Comparison of ENCODE assay signal across 20 cellular contexts in the genomic region with DNA sequence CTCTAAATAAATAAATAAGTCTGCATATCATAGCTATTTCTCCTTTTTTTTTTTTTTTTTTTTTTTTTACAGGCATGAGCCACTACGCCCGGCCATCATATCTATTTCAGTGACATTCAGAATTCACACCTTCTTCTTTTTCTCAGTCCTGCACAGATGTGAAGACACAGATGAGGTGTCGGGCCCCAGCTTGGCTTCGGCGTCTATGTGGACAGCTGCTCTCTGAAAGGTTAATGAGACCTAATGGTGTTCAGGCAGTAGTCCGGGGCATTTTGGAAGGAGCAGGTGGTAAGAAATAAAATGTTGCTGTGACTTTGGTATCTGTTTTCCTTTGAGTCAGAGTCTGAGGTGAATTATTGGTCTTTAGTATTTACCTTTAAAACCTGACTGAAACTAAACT. TPM values are rescaled to one million over a fixed set of nuclear protein-coding genes. Genes with fewer than 3 reads are reported as not detected.
A peak's percentile ranks its signal among the peaks of the same experiment; 100 is the strongest.
DNase-seq lines count a peak whose midpoint lies in the region; ATAC-seq, FAIRE-seq and TF ChIP-seq lines count a peak whose summit lies in the region.
"Had no signal": no experiment of that assay in that cellular context is flagged by ENCODE, and none has a peak within 500 bp of the region (broad histone marks: within the 10 kb centered on the region; RNA-seq: fewer than 3 reads in every experiment).

No MANE protein-coding gene starts in this region.

- H4K20me1 ChIP-seq in GM12878 (ENCODE audit: control insufficient read depth, insufficient read depth): no peaks in the 10 kb centered on the region

- no peak overlapping the region for H2AFZ ChIP-seq in GM12878 (ENCODE audit: control insufficient read depth, low read depth, low read length)

- no peak for TF ChIP-seq EP300 in GM12878 (IDR thresholded peaks at IDR 0.05; ENCODE audit: borderline replicate concordance in 1 of 2, control insufficient read depth in 1 of 2, low read depth in 2 of 2, low read length in 2 of 2)

- no peaks in the 10 kb centered on the region for H3K27me3 ChIP-seq in GM12878 (replicated peaks in 1 of 2; ENCODE audit: control insufficient read depth in 2 of 2, insufficient read depth in 2 of 2, low read length in 1 of 2)
- H3K27me3 ChIP-seq: SJSA1 had no signal

- peaks cover 0 to 5% of the 10 kb centered on the region in 2 experiments; a peak in 3 of 4 replicates for H3K36me3 ChIP-seq in GM12878 (ENCODE audit: control insufficient read depth in 2 of 2, insufficient read depth in 2 of 2, low read length in 1 of 2)

- POLR2A ChIA-PET in GM12878 (lab: Charles Lee): no interaction called here

- no TSS peak for BruUV-seq in GM12878 (replicated peaks; lab: Mats Ljungman, UMichigan)

- no peak overlapping the region for H3K9ac ChIP-seq in GM12878 (ENCODE audit: control insufficient read depth, insufficient read depth, low read length)

- TF ChIP-seq CTCF in GM12878 (IDR thresholded peaks at IDR 0.05 in 2 of 3, conservative IDR thresholded peaks at IDR 0.05 in 1 of 3; ENCODE audit: control insufficient read depth in 2 of 3, extremely low read depth in 1 of 3, insufficient read depth in 1 of 3, low read depth in 3 of 3, low read length in 3 of 3): no peak

- no peak for TF ChIP-seq RAD21 in GM12878 (IDR thresholded peaks at IDR 0.05; ENCODE audit: insufficient read depth, low read depth, low read length)

- FAIRE-seq in GM12878 (lab: Jason Lieb, UNC): no peak

- in situ Hi-C loops in GM12878 (cut with MboI): no loop called here

- no peaks in the 10 kb centered on the region for H3K79me2 ChIP-seq in GM12878 (ENCODE audit: control insufficient read depth, insufficient read depth, low read length)

- intact Hi-C loops in GM12878 (cut with micrococcal nuclease; ENCODE audit: unreplicated experiment): no loop called here

- ATAC-seq in GM19452 (IDR thresholded peaks at IDR 0.05; ENCODE audit: unreplicated experiment): peak; percentile 69
- no peak for ATAC-seq in GM12878
- no peak for ATAC-seq in HG03571 (IDR thresholded peaks at IDR 0.05; ENCODE audit: unreplicated experiment)
- ATAC-seq in GM19395 (IDR thresholded peaks at IDR 0.05; ENCODE audit: unreplicated experiment): no peak

- TF ChIP-seq POLR2A in GM12878 (IDR thresholded peaks at IDR 0.05; ENCODE audit: low read depth, low read length): no peak

- H3K4me3 ChIP-seq in GM12878: no peak overlapping the region
- H3K4me3 ChIP-seq: SJSA1 had no signal

- WGBS in GM12878 (ENCODE audit: insufficient coverage, insufficient replicate concordance, low lambda C conversion rate, missing lambda C conversion rate): 94% methylated on average over 4 of the region's 6 CpGs

- peaks cover 12% of the 10 kb centered on the region; the same call in 1 of the 2 replicates for H3K4me1 ChIP-seq in GM12878 (ENCODE audit: control insufficient read depth, insufficient read depth, low read length)
- H3K4me1 ChIP-seq: SJSA1 had no signal

- no peaks in the 10 kb centered on the region for H3K9me3 ChIP-seq in GM12878 (replicated peaks; ENCODE audit: control insufficient read depth, insufficient read depth, low read length)
- H3K9me3 ChIP-seq: Caco-2, SJSA1 had no signal

- RAD21 ChIA-PET in GM12878 (lab: Charles Lee; ENCODE audit: unreplicated experiment): no interaction called here

- peak; percentile 26 for DNase-seq in DMS 273 (lab: John Stamatoyannopoulos, UW; ENCODE audit: unreplicated experiment)
- DNase-seq in DMS 273 treated with DMSO at 0.1 percent for 48 hours (lab: John Stamatoyannopoulos, UW): no peak
- DNase-seq in NCI-H2171 (lab: John Stamatoyannopoulos, UW): peak; percentile 66
- DNase-seq in GM12878 (ENCODE audit: low read depth, low spot score): no peak
- DNase-seq in T-helper 2 cell: no peak
- DNase-seq: Caco-2; CD4-positive, CD25-positive, alpha-beta regulatory T cell; DMS53; GOT3; NCI-H1436; NCI-H2081 treated with DMSO at 0.1 percent for 48 hours; NCI-H2227 treated with DMSO at 0.1 percent for 48 hours; NK-92 treated with Interleukin-12 subunit alpha and Interleukin-12 subunit beta, amount 100 ng/mL, for 24 hours had no signal

- H3K27ac ChIP-seq in GM12878 (ENCODE audit: control insufficient read depth, insufficient read depth): no peak overlapping the region
- H3K27ac ChIP-seq: 22Rv1, HL-60, RWPE1, SJSA1 had no signal

- no peak overlapping the region for H3K4me2 ChIP-seq in GM12878 (ENCODE audit: control insufficient read depth, insufficient read depth)

- SMC1A ChIA-PET in GM12878 (lab: Charles Lee; ENCODE audit: uncharacterized antibody, unreplicated experiment): no interaction called here

- CTCF ChIA-PET in GM12878 (lab: Yijun Ruan, JAX): interaction anchor here (0.7 to 1.2 kb wide), 3 partner anchors 19 to 346 kb away, joined by 3 to 7 read pairs (median 4); no protein-coding TSS in a partner anchor

TF ChIP-seq in GM12878, 131 proteins besides CTCF, POLR2A, EP300 and RAD21 (continues in another document):
- no peak for TF ChIP-seq JUND (IDR thresholded peaks at IDR 0.05; ENCODE audit: low read depth, low read length)
- TF ChIP-seq YBX1 (IDR thresholded peaks at IDR 0.05): no peak
- 0 out of 2 replicates have a peak, but pooled peaks have one; percentile 16 for TF ChIP-seq TCF12 (IDR thresholded peaks at IDR 0.05; ENCODE audit: low read depth, low read length)
- TF ChIP-seq EGR1 (IDR thresholded peaks at IDR 0.05; ENCODE audit: borderline replicate concordance in 1 of 2, low read depth in 2 of 2, low read length in 2 of 2): no peak
- no peak for TF ChIP-seq RAD51 (IDR thresholded peaks at IDR 0.05)
- TF ChIP-seq, protein P1, sequence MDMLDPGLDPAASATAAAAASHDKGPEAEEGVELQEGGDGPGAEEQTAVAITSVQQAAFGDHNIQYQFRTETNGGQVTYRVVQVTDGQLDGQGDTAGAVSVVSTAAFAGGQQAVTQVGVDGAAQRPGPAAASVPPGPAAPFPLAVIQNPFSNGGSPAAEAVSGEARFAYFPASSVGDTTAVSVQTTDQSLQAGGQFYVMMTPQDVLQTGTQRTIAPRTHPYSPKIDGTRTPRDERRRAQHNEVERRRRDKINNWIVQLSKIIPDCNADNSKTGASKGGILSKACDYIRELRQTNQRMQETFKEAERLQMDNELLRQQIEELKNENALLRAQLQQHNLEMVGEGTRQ (IDR thresholded peaks at IDR 0.05; ENCODE audit: borderline replicate concordance, low read depth, low read length): no peak
- peak; percentile 78; the same call in 1 of the 2 replicates for TF ChIP-seq ZSCAN29 (IDR thresholded peaks at IDR 0.05)
- TF ChIP-seq BACH1 (IDR thresholded peaks at IDR 0.05; ENCODE audit: borderline replicate concordance): no peak
- no peak for TF ChIP-seq SMC3 (IDR thresholded peaks at IDR 0.05; ENCODE audit: borderline replicate concordance, low read length)
- no peak for TF ChIP-seq SUPT20H (IDR thresholded peaks at IDR 0.05; ENCODE audit: borderline replicate concordance, control insufficient read depth, low read depth, low read length)
- TF ChIP-seq, protein P2, sequence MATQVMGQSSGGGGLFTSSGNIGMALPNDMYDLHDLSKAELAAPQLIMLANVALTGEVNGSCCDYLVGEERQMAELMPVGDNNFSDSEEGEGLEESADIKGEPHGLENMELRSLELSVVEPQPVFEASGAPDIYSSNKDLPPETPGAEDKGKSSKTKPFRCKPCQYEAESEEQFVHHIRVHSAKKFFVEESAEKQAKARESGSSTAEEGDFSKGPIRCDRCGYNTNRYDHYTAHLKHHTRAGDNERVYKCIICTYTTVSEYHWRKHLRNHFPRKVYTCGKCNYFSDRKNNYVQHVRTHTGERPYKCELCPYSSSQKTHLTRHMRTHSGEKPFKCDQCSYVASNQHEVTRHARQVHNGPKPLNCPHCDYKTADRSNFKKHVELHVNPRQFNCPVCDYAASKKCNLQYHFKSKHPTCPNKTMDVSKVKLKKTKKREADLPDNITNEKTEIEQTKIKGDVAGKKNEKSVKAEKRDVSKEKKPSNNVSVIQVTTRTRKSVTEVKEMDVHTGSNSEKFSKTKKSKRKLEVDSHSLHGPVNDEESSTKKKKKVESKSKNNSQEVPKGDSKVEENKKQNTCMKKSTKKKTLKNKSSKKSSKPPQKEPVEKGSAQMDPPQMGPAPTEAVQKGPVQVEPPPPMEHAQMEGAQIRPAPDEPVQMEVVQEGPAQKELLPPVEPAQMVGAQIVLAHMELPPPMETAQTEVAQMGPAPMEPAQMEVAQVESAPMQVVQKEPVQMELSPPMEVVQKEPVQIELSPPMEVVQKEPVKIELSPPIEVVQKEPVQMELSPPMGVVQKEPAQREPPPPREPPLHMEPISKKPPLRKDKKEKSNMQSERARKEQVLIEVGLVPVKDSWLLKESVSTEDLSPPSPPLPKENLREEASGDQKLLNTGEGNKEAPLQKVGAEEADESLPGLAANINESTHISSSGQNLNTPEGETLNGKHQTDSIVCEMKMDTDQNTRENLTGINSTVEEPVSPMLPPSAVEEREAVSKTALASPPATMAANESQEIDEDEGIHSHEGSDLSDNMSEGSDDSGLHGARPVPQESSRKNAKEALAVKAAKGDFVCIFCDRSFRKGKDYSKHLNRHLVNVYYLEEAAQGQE (IDR thresholded peaks at IDR 0.05; ENCODE audit: low read depth, low read length): no peak
- no peak for TF ChIP-seq SPI1 (IDR thresholded peaks at IDR 0.05; ENCODE audit: borderline replicate concordance, insufficient read depth, low read depth, low read length)

RNA-seq across cellular contexts. Expression of a gene that starts 23.6 kb away (rescaled TPM):
- total RNA-seq in GM12878 (2013; cell fraction: nucleolus; rRNA removed): 53.7 and 59.3 TPM in 2 replicates
- total RNA-seq in GM12878 (2014; rRNA removed): 16.0 and 21.5 TPM in 2 replicates
- 12.3 and 13.7 TPM in 2 replicates for total RNA-seq in GM12878 (2014; rRNA removed; fragmentation: Illumina TruSeq; extraction: Trizol)
- total RNA-seq in GM12878 (2021): 20.4 and 20.6 TPM in 2 replicates
- polyA plus RNA-seq in GM12878 (2011; ENCODE audit: low read depth): 3.2 TPM
- polyA plus RNA-seq in GM12878 (2011; rRNA removed): 8.8 and 9.5 TPM in 2 replicates
- polyA plus RNA-seq in GM12878 (2011; cell fraction: cytosol; rRNA removed): 7.6 and 8.1 TPM in 2 replicates
- polyA plus RNA-seq in GM12878 (2011; cell fraction: nucleus; rRNA removed): 7.3 and 9.4 TPM in 2 replicates
- 3.1 and 4.0 TPM in 2 replicates for polyA plus RNA-seq in GM12878 (2012)
- polyA plus RNA-seq in GM12878 (2014; fragmentation: Illumina TruSeq; extraction: Trizol): 9.4 and 9.5 TPM in 2 replicates
- polyA plus RNA-seq in GM12878 (2014; fragmentation: Nextera tagmentation; extraction: Ambion mirVana): 1 to 10 TPM; 1.1 to 2.0 TPM
- 6.9 and 7.3 TPM in 2 replicates for polyA plus RNA-seq in GM12878 (2014; rRNA removed)
- 10 to 100 TPM; 12.4 to 14.8 TPM for polyA plus RNA-seq in GM12878 (2016; fragmentation: Nextera tagmentation; extraction: Ambion mirVana)
- 40.4 and 50.8 TPM in 2 replicates for polyA minus RNA-seq in GM12878 (2011; rRNA and poly(A)+ RNA removed)
- 6.5 and 15.1 TPM in 2 replicates for polyA minus RNA-seq in GM12878 (2011; cell fraction: cytosol; rRNA and poly(A)+ RNA removed)
- 22.5 and 43.0 TPM in 2 replicates for polyA minus RNA-seq in GM12878 (2011; cell fraction: nucleus; rRNA and poly(A)+ RNA removed)

Comparison
In these comparisons a context has a peak if more than half of its experiments do, and no peak if none do; other contexts are left out.
1. DNase-seq: peak in DMS 273 (single experiment) and NCI-H2171 (single experiment); none in DMS 273 treated with DMSO at 0.1 percent for 48 hours (single experiment), GM12878 (single experiment) and T-helper 2 cell (0 of 5).